ENCODE assay signal across 8 cellular contexts in genomic region chrX:38891641-38892413, GRCh38.
DNase-seq lines count a peak whose midpoint lies in the region; ATAC-seq and TF ChIP-seq lines count a peak whose summit lies in the region.

No MANE protein-coding gene starts in this region.

- intact Hi-C loops in body of pancreas (cut with DNase I): no loop called here

- no peaks in the 10 kb centered on the region for H3K36me3 Mint-ChIP-seq in activated naive CD8-positive, alpha-beta T cell treated with anti-CD3 and anti-CD28 coated beads, Interleukin-2, amount 50 U/mL, for 24 hours (ENCODE audit: low read depth)
- H3K36me3 Mint-ChIP-seq in endodermal cell (ENCODE audit: low read depth): no peaks in the 10 kb centered on the region

- H3K27me3 ChIP-seq in effector memory CD4-positive, alpha-beta T cell (replicated peaks; ENCODE audit: control insufficient read depth, insufficient read depth, low read length, poor library complexity, severe bottlenecking): no peaks in the 10 kb centered on the region
- no peaks in the 10 kb centered on the region for H3K27me3 ChIP-seq in body of pancreas
- no peaks in the 10 kb centered on the region for H3K27me3 ChIP-seq in endodermal cell (ENCODE audit: control insufficient read depth, insufficient read depth, low read length, poor library complexity, severe bottlenecking)

- H3K9me3 Mint-ChIP-seq in activated naive CD8-positive, alpha-beta T cell treated with anti-CD3 and anti-CD28 coated beads, Interleukin-2, amount 50 U/mL, for 24 hours: no peaks in the 10 kb centered on the region
- H3K9me3 Mint-ChIP-seq in endodermal cell: peaks cover 37% of the 10 kb centered on the region

- 41 to 61% methylated on average over 3 to 4 of the region's 4 CpGs for WGBS in body of pancreas, 2 donors
- WGBS in endodermal cell (ENCODE audit: insufficient coverage in 1 of 2, insufficient read length in 1 of 2), 2 experiments: 82% methylated on average over 4 of the region's 4 CpGs; no CpG with 5 or more reads in 1 of the 2 experiments

- DNase-seq in Daoy (ENCODE audit: low read depth): peak; percentile 24
- no peak for DNase-seq in activated naive CD8-positive, alpha-beta T cell treated with anti-CD3 and anti-CD28 coated beads, Interleukin-2, amount 50 U/mL, for 24 hours
- DNase-seq in effector memory CD4-positive, alpha-beta T cell: no peak
- no peak for DNase-seq in body of pancreas
- DNase-seq in AML-193 (lab: John Stamatoyannopoulos, UW): no peak
- DNase-seq in endodermal cell: no peak

- no peak overlapping the region for H3K4me3 ChIP-seq in effector memory CD4-positive, alpha-beta T cell (ENCODE audit: insufficient read depth, low read depth, low read length, poor library complexity, severe bottlenecking)
- no peak overlapping the region for H3K4me3 ChIP-seq in body of pancreas
- no peak overlapping the region for H3K4me3 ChIP-seq in endodermal cell (ENCODE audit: low read length)

- H3K27ac ChIP-seq in effector memory CD4-positive, alpha-beta T cell (ENCODE audit: insufficient read depth, low read length, poor library complexity, severe bottlenecking): no peak overlapping the region
- H3K27ac ChIP-seq in body of pancreas (no peak overlapping the region), endodermal cell (ENCODE audit: low read depth, low read length) (no peak overlapping the region)

- H3K27me3 Mint-ChIP-seq in activated naive CD8-positive, alpha-beta T cell treated with anti-CD3 and anti-CD28 coated beads, Interleukin-2, amount 50 U/mL, for 24 hours: peaks cover 2% of the 10 kb centered on the region
- no peaks in the 10 kb centered on the region for H3K27me3 Mint-ChIP-seq in endodermal cell (ENCODE audit: insufficient read depth)

- H3K27ac Mint-ChIP-seq in activated naive CD8-positive, alpha-beta T cell treated with anti-CD3 and anti-CD28 coated beads, Interleukin-2, amount 50 U/mL, for 24 hours: no peak overlapping the region
- no peak overlapping the region for H3K27ac Mint-ChIP-seq in endodermal cell

- no peaks in the 10 kb centered on the region for H3K4me1 ChIP-seq in effector memory CD4-positive, alpha-beta T cell (ENCODE audit: control insufficient read depth, insufficient read depth, low read length, poor library complexity, severe bottlenecking)
- H3K4me1 ChIP-seq in body of pancreas: peaks cover 20% of the 10 kb centered on the region
- no peaks in the 10 kb centered on the region for H3K4me1 ChIP-seq in endodermal cell (ENCODE audit: control insufficient read depth, insufficient read depth, low read length)

- H3K4me1 Mint-ChIP-seq in activated naive CD8-positive, alpha-beta T cell treated with anti-CD3 and anti-CD28 coated beads, Interleukin-2, amount 50 U/mL, for 24 hours: peaks cover 9% of the 10 kb centered on the region
- H3K4me1 Mint-ChIP-seq in endodermal cell: peaks cover 5% of the 10 kb centered on the region

- H3K9me3 ChIP-seq in effector memory CD4-positive, alpha-beta T cell (ENCODE audit: control insufficient read depth, low read length): no peaks in the 10 kb centered on the region
- H3K9me3 ChIP-seq in body of pancreas: no peaks in the 10 kb centered on the region
- H3K9me3 ChIP-seq in endodermal cell (ENCODE audit: control insufficient read depth, low read length): no peaks in the 10 kb centered on the region

- no peak overlapping the region for H3K4me3 Mint-ChIP-seq in activated naive CD8-positive, alpha-beta T cell treated with anti-CD3 and anti-CD28 coated beads, Interleukin-2, amount 50 U/mL, for 24 hours
- H3K4me3 Mint-ChIP-seq in endodermal cell: no peak overlapping the region

- H3K36me3 ChIP-seq in effector memory CD4-positive, alpha-beta T cell (ENCODE audit: control insufficient read depth, insufficient read depth, low read length): no peaks in the 10 kb centered on the region
- H3K36me3 ChIP-seq in body of pancreas (replicated peaks in 1 of 2; ENCODE audit: insufficient read depth in 1 of 2, low read depth in 2 of 2) (no peaks in the 10 kb centered on the region), endodermal cell (ENCODE audit: control insufficient read depth, insufficient read depth, low read length) (no peaks in the 10 kb centered on the region)

- H3K9ac ChIP-seq in endodermal cell (ENCODE audit: extremely low read depth, low read length, poor library complexity, severe bottlenecking): no peak overlapping the region

- no peak for TF ChIP-seq POLR2A in body of pancreas (IDR thresholded peaks at IDR 0.05)

- ATAC-seq in GM19328 (IDR thresholded peaks at IDR 0.05; ENCODE audit: unreplicated experiment) (peak; percentile 70), HG03097 (IDR thresholded peaks at IDR 0.05; ENCODE audit: low FRiP score, unreplicated experiment) (peak; percentile 90), body of pancreas (no peak)
- peak; percentile 82 for ATAC-seq in activated naive CD8-positive, alpha-beta T cell treated with anti-CD3 and anti-CD28 coated beads, Interleukin-2, amount 50 U/mL, for 24 hours

- TF ChIP-seq CTCF in body of pancreas (IDR thresholded peaks at IDR 0.05): no peak
- TF ChIP-seq CTCF in endodermal cell (conservative IDR thresholded peaks at IDR 0.05): no peak
